Comparison of ENCODE assay signal across 23 cellular contexts in genomic region chr1:201277441-201277840, GRCh38. TPM values are rescaled to one million over a fixed set of nuclear protein-coding genes. Genes with fewer than 3 reads are reported as not detected.
"Had no signal": no experiment of that assay in that cellular context is flagged by ENCODE, and none has a peak within 500 bp of the region (broad histone marks: within the 10 kb centered on the region; RNA-seq: fewer than 3 reads in every experiment).

No MANE protein-coding gene starts in this region.

- ATAC-seq: activated CD4-positive, alpha-beta T cell treated with anti-CD3 and anti-CD28 coated beads for 36 hours; activated naive CD4-positive, alpha-beta T cell treated with anti-CD3 and anti-CD28 coated beads, Interleukin-2, amount 50 U/mL, for 72 hours; mucosa of descending colon; T-helper 17 cell had no signal

- H3K36me3 ChIP-seq: cardiac muscle cell, neutrophil, sigmoid colon, tibial artery, WERI-Rb-1 had no signal

- H3K36me3 Mint-ChIP-seq: activated naive CD4-positive, alpha-beta T cell treated with anti-CD3 and anti-CD28 coated beads, Interleukin-2, amount 50 U/mL, for 72 hours; memory B cell; naive B cell had no signal

- H3K4me3 Mint-ChIP-seq: activated CD4-positive, alpha-beta T cell treated with anti-CD3 and anti-CD28 coated beads for 36 hours; activated T-helper 1 cell treated with anti-CD3 and anti-CD28 coated beads, Interleukin-12 subunit alpha, Interleukin-12 subunit beta, Interleukin-2, Interleukin-4 antibody, amounts not matched to agents 30 ng/mL and 10 ng/mL and 1 ng/mL, durations not matched to agents 14 hours and 24 hours and 36 hours; memory B cell; naive B cell; T-helper 17 cell had no signal

- H3K4me1 Mint-ChIP-seq: activated CD4-positive, alpha-beta T cell treated with anti-CD3 and anti-CD28 coated beads for 36 hours; memory B cell; naive B cell had no signal

- DNase-seq: activated CD4-positive, alpha-beta T cell treated with anti-CD3 and anti-CD28 coated beads for 36 hours; activated CD4-positive, alpha-beta T cell treated with anti-CD3 and anti-CD28 coated beads, Interleukin-2, amount 50 U/mL, for 48 hours; activated gamma-delta T cell treated with Interleukin-2 at 50 U/mL for 16 hours; activated T-cell treated with anti-CD3 and anti-CD28 coated beads for 4 hours; dermis blood vessel endothelial cell; effector memory CD4-positive, alpha-beta T cell; kidney glomerular epithelial cell; mucosa of descending colon; naive B cell; sigmoid colon; stimulated activated CD4-positive, alpha-beta T cell treated with anti-CD3 and anti-CD28 coated beads, Interleukin-12 subunit alpha, Interleukin-12 subunit beta, amount 100 ng/mL, for 4 hours; stimulated activated CD4-positive, alpha-beta T cell treated with anti-CD3 and anti-CD28 coated beads, Interleukin-1b, Interleukin-23, amount 100 ng/mL, for 48 hours; stimulated activated naive CD4-positive, alpha-beta T cell treated with Interleukin-2 at 50 U/mL for 16 hours; T-helper 17 cell; tibial artery; WERI-Rb-1 had no signal

- H3K4me3 ChIP-seq: cardiac muscle cell, mucosa of descending colon, sigmoid colon, tibial artery had no signal

- H3K27ac Mint-ChIP-seq: activated CD4-positive, alpha-beta T cell treated with anti-CD3 and anti-CD28 coated beads for 36 hours; activated T-helper 1 cell treated with anti-CD3 and anti-CD28 coated beads, Interleukin-12 subunit alpha, Interleukin-12 subunit beta, Interleukin-2, Interleukin-4 antibody, amounts not matched to agents 30 ng/mL and 10 ng/mL and 1 ng/mL, durations not matched to agents 14 hours and 24 hours and 36 hours; memory B cell; naive B cell; T-helper 17 cell had no signal

- H3K27ac ChIP-seq: cardiac muscle cell, neutrophil, sigmoid colon, tibial artery, WERI-Rb-1 had no signal

- H3K9me3 Mint-ChIP-seq: activated naive CD4-positive, alpha-beta T cell treated with anti-CD3 and anti-CD28 coated beads, Interleukin-2, amount 50 U/mL, for 72 hours; activated T-helper 1 cell treated with anti-CD3 and anti-CD28 coated beads, Interleukin-12 subunit alpha, Interleukin-12 subunit beta, Interleukin-2, Interleukin-4 antibody, amounts not matched to agents 30 ng/mL and 10 ng/mL and 1 ng/mL, durations not matched to agents 14 hours and 24 hours and 36 hours; memory B cell; naive B cell had no signal

- H3K4me1 ChIP-seq: sigmoid colon had no signal

- H3K9me3 ChIP-seq: mucosa of descending colon, neutrophil, sigmoid colon, tibial artery had no signal

RNA-seq across cellular contexts. Expression of gene PKP1, which starts 5.9 kb away (rescaled TPM):
- total RNA-seq: activated CD4-positive, alpha-beta T cell treated with anti-CD3 and anti-CD28 coated beads for 36 hours; activated naive CD4-positive, alpha-beta T cell treated with anti-CD3 and anti-CD28 coated beads, Interleukin-2, amount 50 U/mL, for 72 hours; activated T-helper 1 cell treated with anti-CD3 and anti-CD28 coated beads, Interleukin-12 subunit alpha, Interleukin-12 subunit beta, Interleukin-2, Interleukin-4 antibody, amounts not matched to agents 30 ng/mL and 10 ng/mL and 1 ng/mL, durations not matched to agents 14 hours and 24 hours and 36 hours; endothelial cell of umbilical vein; liver; T-helper 17 cell had no signal
- polyA plus RNA-seq: cardiac muscle cell had no signal
